In the genomic region with DNA sequence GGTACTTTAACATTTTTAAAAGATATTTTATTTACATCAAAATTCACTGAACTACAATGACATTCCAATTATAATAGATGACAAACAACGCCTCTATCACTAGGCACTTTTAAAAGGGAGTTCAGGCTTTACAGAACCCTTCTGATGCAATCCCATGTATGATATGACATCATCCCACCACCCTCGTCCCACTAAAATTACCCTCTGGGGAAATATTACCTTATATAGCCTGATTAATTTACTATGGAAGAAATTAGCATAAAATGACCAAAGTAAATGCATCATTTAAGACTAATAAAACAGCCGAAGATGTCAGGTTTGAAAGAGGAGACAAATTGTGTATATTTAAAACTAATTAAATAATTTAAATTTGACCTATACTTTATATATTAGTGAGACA, we compare ENCODE assay signal across 7 cellular contexts.
DNase-seq lines count a peak whose midpoint lies in the region; ATAC-seq, FAIRE-seq and TF ChIP-seq lines count a peak whose summit lies in the region.
"Not testable (repeated sequence)": the region's sequence is repeated elsewhere in the genome, so short reads cannot be mapped to it uniquely, and the experiment has no call there.

No MANE protein-coding gene starts in this region.

- peaks cover 16 to 27% of the 10 kb centered on the region in 2 experiments for H3K4me1 Mint-ChIP-seq in H9
- peaks cover 52% of the 10 kb centered on the region for H3K4me1 Mint-ChIP-seq in activated CD8-positive, alpha-beta T cell treated with anti-CD3 and anti-CD28 coated beads for 36 hours (ENCODE audit: low read depth)
- peaks cover 40% of the 10 kb centered on the region for H3K4me1 Mint-ChIP-seq in activated naive CD8-positive, alpha-beta T cell treated with anti-CD3 and anti-CD28 coated beads for 36 hours
- peaks cover 51% of the 10 kb centered on the region for H3K4me1 Mint-ChIP-seq in stimulated activated naive CD8-positive, alpha-beta T cell treated with anti-CD3 and anti-CD28 coated beads, Interleukin-15, amount 100 ng/mL, for 72 hours

- not testable (repeated sequence) for H4K8ac ChIP-seq in H9 (replicated peaks; ENCODE audit: insufficient read length, low read depth, low read length)

- H3K9me3 ChIP-seq in A549; H9 (ENCODE audit: control insufficient read depth, low read depth, low read length): not testable (repeated sequence)

- not testable (repeated sequence) for H3K14ac ChIP-seq in H9 (ENCODE audit: insufficient read depth, low read length)

- not testable (repeated sequence) for H3K27me3 Mint-ChIP-seq in H9 (ENCODE audit: low read depth); activated CD8-positive, alpha-beta T cell treated with anti-CD3 and anti-CD28 coated beads for 36 hours; activated naive CD8-positive, alpha-beta T cell treated with anti-CD3 and anti-CD28 coated beads for 36 hours; stimulated activated naive CD8-positive, alpha-beta T cell treated with anti-CD3 and anti-CD28 coated beads, Interleukin-15, amount 100 ng/mL, for 72 hours

- H3K4ac ChIP-seq in H9 (ENCODE audit: low read depth, low read length): not testable (repeated sequence)

- peak; percentile 65 for FAIRE-seq in A549 (lab: Jason Lieb, UNC)
- peak; percentile 5 for FAIRE-seq in RCC 7860 (lab: Jason Lieb, UNC)
- FAIRE-seq in islet of Langerhans (lab: Jason Lieb, UNC): peak; percentile 71

- not testable (repeated sequence) for TF ChIP-seq RAD21 in A549 (conservative IDR thresholded peaks at IDR 0.05 in 1 of 2, IDR thresholded peaks at IDR 0.05 in 1 of 2)

- not testable (repeated sequence) for H2AK5ac ChIP-seq in H9 (ENCODE audit: insufficient read length, low read length)

- CTCF ChIA-PET in A549 (lab: Yijun Ruan, JAX): not testable (repeated sequence)
- CTCF ChIA-PET in activated CD8-positive, alpha-beta T cell treated with anti-CD3 and anti-CD28 coated beads for 36 hours (lab: Charles Lee): interaction anchor here (2.3 kb wide), 1 partner anchor 10 kb away, joined by 10 read pairs; no protein-coding TSS in a partner anchor

- not testable (repeated sequence) for H3K9ac ChIP-seq in H9 (ENCODE audit: extremely low read depth, insufficient read length, low read length)

- H2BK15ac ChIP-seq in H9 (ENCODE audit: low read depth, low read length): not testable (repeated sequence)

- not testable (repeated sequence) for H3K79me1 ChIP-seq in H9 (ENCODE audit: insufficient read depth, low read depth, low read length, poor library complexity, severe bottlenecking)

- not testable (repeated sequence) for H3K27ac ChIP-seq in A549; H9 (ENCODE audit: insufficient read length, low read depth, low read length)

- POLR2A ChIA-PET in A549 (lab: Yijun Ruan, JAX); activated CD8-positive, alpha-beta T cell treated with anti-CD3 and anti-CD28 coated beads for 36 hours (lab: Charles Lee): not testable (repeated sequence)

- H3K4me3 Mint-ChIP-seq in H9; activated CD8-positive, alpha-beta T cell treated with anti-CD3 and anti-CD28 coated beads for 36 hours; activated naive CD8-positive, alpha-beta T cell treated with anti-CD3 and anti-CD28 coated beads for 36 hours; stimulated activated naive CD8-positive, alpha-beta T cell treated with anti-CD3 and anti-CD28 coated beads, Interleukin-15, amount 100 ng/mL, for 72 hours: not testable (repeated sequence)

- not testable (repeated sequence) for H3K23me2 ChIP-seq in H9 (ENCODE audit: insufficient read length, low read depth, low read length, poor library complexity, severe bottlenecking)

- not testable (repeated sequence) for H3T11ph ChIP-seq in H9 (ENCODE audit: low read length)

- not testable (repeated sequence) for ATAC-seq in A549; activated CD8-positive, alpha-beta T cell treated with anti-CD3 and anti-CD28 coated beads for 36 hours; stimulated activated naive CD8-positive, alpha-beta T cell treated with anti-CD3 and anti-CD28 coated beads, Interleukin-15, amount 100 ng/mL, for 72 hours

- H3K9me3 Mint-ChIP-seq in H9; activated CD8-positive, alpha-beta T cell treated with anti-CD3 and anti-CD28 coated beads for 36 hours; activated naive CD8-positive, alpha-beta T cell treated with anti-CD3 and anti-CD28 coated beads for 36 hours; stimulated activated naive CD8-positive, alpha-beta T cell treated with anti-CD3 and anti-CD28 coated beads, Interleukin-15, amount 100 ng/mL, for 72 hours: not testable (repeated sequence)

- intact Hi-C loops in activated CD8-positive, alpha-beta T cell treated with anti-CD3 and anti-CD28 coated beads for 36 hours (cut with micrococcal nuclease): loop anchor here (5.0 kb wide), 1 partner anchor 104 kb away; no protein-coding TSS in a partner anchor

- not testable (repeated sequence) for H4K91ac ChIP-seq in H9 (ENCODE audit: insufficient read length, low read depth, low read length)

- H2BK5ac ChIP-seq in H9 (ENCODE audit: insufficient read length, low read length): not testable (repeated sequence)

- not testable (repeated sequence) for H2BK120ac ChIP-seq in H9 (ENCODE audit: low read depth, low read length, poor library complexity, severe bottlenecking)

- peak overlapping the region in 2 of 3 experiments; percentile 74 to 77; a peak in 3 of 7 replicates for H3K27ac Mint-ChIP-seq in H9
- peak overlapping the region; percentile 76 for H3K27ac Mint-ChIP-seq in activated CD8-positive, alpha-beta T cell treated with anti-CD3 and anti-CD28 coated beads for 36 hours
- peak overlapping the region; percentile 83 for H3K27ac Mint-ChIP-seq in activated naive CD8-positive, alpha-beta T cell treated with anti-CD3 and anti-CD28 coated beads for 36 hours
- H3K27ac Mint-ChIP-seq in stimulated activated naive CD8-positive, alpha-beta T cell treated with anti-CD3 and anti-CD28 coated beads, Interleukin-15, amount 100 ng/mL, for 72 hours: peak overlapping the region; percentile 54 to 94

- not testable (repeated sequence) for H3K4me1 ChIP-seq in A549; H9 (ENCODE audit: insufficient read depth, low read length)

- H4K5ac ChIP-seq in H9 (ENCODE audit: insufficient read length, low read depth, low read length): not testable (repeated sequence)

- H2BK20ac ChIP-seq in H9 (ENCODE audit: low read depth, low read length, poor library complexity, severe bottlenecking): not testable (repeated sequence)

- not testable (repeated sequence) for TF ChIP-seq EP300 in A549 (IDR thresholded peaks at IDR 0.05)

- 84% methylated on average over 3 of the region's 3 CpGs for WGBS in A549 (ENCODE audit: missing lambda C conversion rate)
- WGBS in H9 (ENCODE audit: extremely low coverage, insufficient read length, low lambda C conversion rate): no CpG with 5 or more reads among the region's 3 CpGs

- H3K36me3 Mint-ChIP-seq in H9 (ENCODE audit: insufficient read depth in 1 of 3, low read depth in 3 of 3): not testable (repeated sequence)
- H3K36me3 Mint-ChIP-seq in activated CD8-positive, alpha-beta T cell treated with anti-CD3 and anti-CD28 coated beads for 36 hours (ENCODE audit: low read depth): peaks cover 41% of the 10 kb centered on the region
- H3K36me3 Mint-ChIP-seq in activated naive CD8-positive, alpha-beta T cell treated with anti-CD3 and anti-CD28 coated beads for 36 hours: peaks cover 38% of the 10 kb centered on the region

- not testable (repeated sequence) for H2AFZ ChIP-seq in H9 (ENCODE audit: low read length)

- not testable (repeated sequence) for H4K20me1 ChIP-seq in H9 (ENCODE audit: control insufficient read depth, insufficient read depth, insufficient read length)

- not testable (repeated sequence) for TF ChIP-seq POLR2A in A549 (IDR thresholded peaks at IDR 0.05; ENCODE audit: low read length)

- not testable (repeated sequence) for H3K56ac ChIP-seq in H9 (ENCODE audit: insufficient read length, low read depth, low read length)

- not testable (repeated sequence) for H3K27me3 ChIP-seq in H9 (ENCODE audit: insufficient read depth, low read length)

- H3K79me2 ChIP-seq in H9 (ENCODE audit: insufficient read depth, low read length): not testable (repeated sequence)

- not testable (repeated sequence) for H3K4me2 ChIP-seq in A549; H9 (ENCODE audit: insufficient read depth, insufficient read length, low read length)

- DNase-seq in A549 (ENCODE audit: low read depth in 1 of 2, low spot score in 1 of 2); H9; RCC 7860 (ENCODE audit: low spot score); activated CD8-positive, alpha-beta T cell treated with anti-CD3 and anti-CD28 coated beads for 36 hours; activated naive CD8-positive, alpha-beta T cell treated with anti-CD3 and anti-CD28 coated beads for 36 hours; stimulated activated naive CD8-positive, alpha-beta T cell treated with anti-CD3 and anti-CD28 coated beads, Interleukin-15, amount 100 ng/mL, for 72 hours: not testable (repeated sequence)

- H3K4me3 ChIP-seq in A549: not testable (repeated sequence)

- TF ChIP-seq CTCF in A549 (IDR thresholded peaks at IDR 0.05); H9 (conservative IDR thresholded peaks at IDR 0.05); activated CD8-positive, alpha-beta T cell treated with anti-CD3 and anti-CD28 coated beads for 36 hours (IDR thresholded peaks at IDR 0.05): not testable (repeated sequence)

- not testable (repeated sequence) for H3K23ac ChIP-seq in H9 (ENCODE audit: insufficient read length, low read depth, low read length)

- not testable (repeated sequence) for H2BK12ac ChIP-seq in H9 (ENCODE audit: insufficient read length, low read depth, low read length)

- H3K18ac ChIP-seq in H9 (ENCODE audit: insufficient read length, low read depth, low read length): not testable (repeated sequence)
